15 cellular contexts compared by ENCODE assay signal in genomic region chr6:45441811-45442453, GRCh38.
DNase-seq lines count a peak whose midpoint lies in the region; ATAC-seq, FAIRE-seq and TF ChIP-seq lines count a peak whose summit lies in the region.
"Had no signal": no experiment of that assay in that cellular context is flagged by ENCODE, and none has a peak within 500 bp of the region (broad histone marks: within the 10 kb centered on the region; RNA-seq: fewer than 3 reads in every experiment).

No MANE protein-coding gene starts in this region.

- TF ChIP-seq CTCF in WERI-Rb-1 (IDR thresholded peaks at IDR 0.05; ENCODE audit: low read depth, low read length) = 0 out of 2 replicates have a peak, but pooled peaks have one; percentile 1
- TF ChIP-seq CTCF in keratinocyte (optimal IDR thresholded peaks at IDR 0.05 in 1 of 3, IDR thresholded peaks at IDR 0.05 in 1 of 3, conservative IDR thresholded peaks at IDR 0.05 in 1 of 3; ENCODE audit: extremely low read depth in 1 of 3, insufficient read depth in 2 of 3, low read length in 3 of 3) = no peak
- TF ChIP-seq CTCF in progenitor cell of endocrine pancreas (IDR thresholded peaks at IDR 0.05; ENCODE audit: unreplicated experiment) = no peak

- H3K27me3 Mint-ChIP-seq in CD4-positive, alpha-beta memory T cell = no peaks in the 10 kb centered on the region
- H3K27me3 Mint-ChIP-seq in progenitor cell of endocrine pancreas = peaks cover 13% of the 10 kb centered on the region

- intact Hi-C loops in CD4-positive, alpha-beta memory T cell (cut with micrococcal nuclease) = no loop called here
- intact Hi-C loops in Right ventricle myocardium inferior (cut with DNase I) = no loop called here

- POLR2A ChIA-PET in CD4-positive, alpha-beta memory T cell (lab: Charles Lee; ENCODE audit: partially characterized antibody) = interaction anchor here (0.7 to 2.0 kb wide), 4 partner anchors 18 to 149 kb away, joined by 3 to 6 read pairs (median 4); no protein-coding TSS in a partner anchor

- DNase-seq in CD4-positive, alpha-beta memory T cell = peak in 3 of 5 donors; percentile 29 to 61 (median 44)
- DNase-seq in ELR (ENCODE audit: low read depth) (peak; percentile 32), WERI-Rb-1 (no peak), keratinocyte (ENCODE audit: low read depth, low spot score) (no peak), Right ventricle myocardium inferior (ENCODE audit: missing footprints) (no peak), progenitor cell of endocrine pancreas (ENCODE audit: low spot score, unreplicated experiment) (no peak)
- DNase-seq: Karpas-422, left lung, NCI-H446, OCI-M1 had no signal

- no peaks in the 10 kb centered on the region for H4K20me1 ChIP-seq in keratinocyte (ENCODE audit: control insufficient read depth, extremely low read depth, insufficient read depth, low read length)

- peak; percentile 41 for FAIRE-seq in keratinocyte (lab: Jason Lieb, UNC)
- FAIRE-seq: GM12891 had no signal

- H3K27ac ChIP-seq in CD4-positive, alpha-beta memory T cell (ENCODE audit: low read depth, low read length) = no peak overlapping the region
- no peak overlapping the region for H3K27ac ChIP-seq in WERI-Rb-1
- no peak overlapping the region for H3K27ac ChIP-seq in keratinocyte (ENCODE audit: control insufficient read depth, insufficient read depth, low read length)
- H3K27ac ChIP-seq: C4-2B, left lung, prostate gland had no signal

- H3K27me3 ChIP-seq in CD4-positive, alpha-beta memory T cell (ENCODE audit: insufficient read depth, low read length) = no peaks in the 10 kb centered on the region
- no peaks in the 10 kb centered on the region for H3K27me3 ChIP-seq in WERI-Rb-1 (ENCODE audit: insufficient read depth, low read depth, severe bottlenecking)
- H3K27me3 ChIP-seq in keratinocyte (ENCODE audit: control insufficient read depth, extremely low read depth, insufficient read depth, low read length) = no peaks in the 10 kb centered on the region
- H3K27me3 ChIP-seq: left lung had no signal

- no peak for ATAC-seq in GM21526 (IDR thresholded peaks at IDR 0.05; ENCODE audit: low FRiP score, unreplicated experiment)
- ATAC-seq in Right ventricle myocardium inferior = no peak
- ATAC-seq: left lung, WTC11 had no signal

- no peak overlapping the region for H3K4me3 ChIP-seq in CD4-positive, alpha-beta memory T cell (ENCODE audit: low read length in 2 of 2)
- H3K4me3 ChIP-seq in WERI-Rb-1 (ENCODE audit: low read depth, low read length) (no peak overlapping the region), keratinocyte (ENCODE audit: control insufficient read depth in 2 of 3, extremely low read depth in 1 of 3, insufficient read depth in 2 of 3, low read depth in 1 of 3, low read length in 3 of 3) (no peak overlapping the region)
- H3K4me3 ChIP-seq: left lung, prostate gland had no signal

- H3K9me3 Mint-ChIP-seq in CD4-positive, alpha-beta memory T cell = no peaks in the 10 kb centered on the region
- no peaks in the 10 kb centered on the region for H3K9me3 Mint-ChIP-seq in progenitor cell of endocrine pancreas (ENCODE audit: low read depth)
- H3K9me3 Mint-ChIP-seq: WTC11 had no signal

- H3K79me2 ChIP-seq in keratinocyte (ENCODE audit: control insufficient read depth, insufficient read depth, low read length) = no peaks in the 10 kb centered on the region

- H3K36me3 ChIP-seq in CD4-positive, alpha-beta memory T cell (ENCODE audit: insufficient read depth, low read length) = no peaks in the 10 kb centered on the region
- H3K36me3 ChIP-seq in WERI-Rb-1 (no peaks in the 10 kb centered on the region), keratinocyte (ENCODE audit: control insufficient read depth in 2 of 2, extremely low read depth in 1 of 2, insufficient read depth in 2 of 2, low read length in 2 of 2) (no peaks in the 10 kb centered on the region)
- H3K36me3 ChIP-seq: left lung, prostate gland had no signal

- H3K4me1 ChIP-seq in CD4-positive, alpha-beta memory T cell (ENCODE audit: insufficient read depth, low read length) = peaks cover 68% of the 10 kb centered on the region
- H3K4me1 ChIP-seq in keratinocyte (ENCODE audit: control insufficient read depth, extremely low read depth, insufficient read depth, low read length) = peaks cover 47% of the 10 kb centered on the region
- H3K4me1 ChIP-seq: prostate gland had no signal

- peak overlapping the region; percentile 58 to 88 (median 82) for H3K27ac Mint-ChIP-seq in CD4-positive, alpha-beta memory T cell
- H3K27ac Mint-ChIP-seq in progenitor cell of endocrine pancreas = no peak overlapping the region
- H3K27ac Mint-ChIP-seq: WTC11 had no signal

- H3K9ac ChIP-seq in keratinocyte (ENCODE audit: control insufficient read depth, extremely low read depth, insufficient read depth, low read length) = no peak overlapping the region

- no peaks in the 10 kb centered on the region for H3K9me3 ChIP-seq in CD4-positive, alpha-beta memory T cell (ENCODE audit: control insufficient read depth in 1 of 2, low read length in 2 of 2)
- no peaks in the 10 kb centered on the region for H3K9me3 ChIP-seq in WERI-Rb-1 (ENCODE audit: severe bottlenecking)
- H3K9me3 ChIP-seq in keratinocyte (ENCODE audit: control insufficient read depth, low read depth, low read length) = no peaks in the 10 kb centered on the region
- H3K9me3 ChIP-seq: left lung, prostate gland had no signal

- dilution Hi-C loops in keratinocyte (cut with MboI; ENCODE audit: extremely low pct_ligation_motif_present, low sequenced_read_pairs) = no loop called here

- no peaks in the 10 kb centered on the region for H3K9me1 ChIP-seq in keratinocyte (ENCODE audit: control insufficient read depth, extremely low read depth, insufficient read depth, low read length)

- no peak overlapping the region for H3K4me2 ChIP-seq in keratinocyte (ENCODE audit: control insufficient read depth, extremely low read depth, insufficient read depth, low read depth, low read length)

- no peak overlapping the region for H2AFZ ChIP-seq in keratinocyte (ENCODE audit: control insufficient read depth, low read length)

- H3K36me3 Mint-ChIP-seq in CD4-positive, alpha-beta memory T cell = peaks cover 64 to 68% of the 10 kb centered on the region in 2 donors
- no peaks in the 10 kb centered on the region for H3K36me3 Mint-ChIP-seq in progenitor cell of endocrine pancreas (ENCODE audit: insufficient read depth)
- H3K36me3 Mint-ChIP-seq: WTC11 had no signal

- peak overlapping the region in 5 of 8 donors; percentile 7 to 57 (median 26) for H3K4me3 Mint-ChIP-seq in CD4-positive, alpha-beta memory T cell
- H3K4me3 Mint-ChIP-seq in progenitor cell of endocrine pancreas (ENCODE audit: low read depth) = no peak overlapping the region
- H3K4me3 Mint-ChIP-seq: WTC11 had no signal

- CTCF ChIA-PET in CD4-positive, alpha-beta memory T cell (lab: Charles Lee; ENCODE audit: partially characterized antibody) = interaction anchor here (2.2 kb wide), 1 partner anchor 273 kb away, joined by 9 read pairs; no protein-coding TSS in a partner anchor

- peaks cover 51 to 95% (median 75%) of the 10 kb centered on the region in 4 donors for H3K4me1 Mint-ChIP-seq in CD4-positive, alpha-beta memory T cell
- H3K4me1 Mint-ChIP-seq in progenitor cell of endocrine pancreas (ENCODE audit: low read depth) = peaks cover 5% of the 10 kb centered on the region

Comparison
In these comparisons a context has a peak if more than half of its experiments do, and no peak if none do; other contexts are left out.
1. DNase-seq: peak in CD4-positive, alpha-beta memory T cell (3 of 5) and ELR (single experiment); none in WERI-Rb-1 (single experiment), keratinocyte (single experiment), Right ventricle myocardium inferior (single experiment) and progenitor cell of endocrine pancreas (single experiment).